ENCODE assay signal across 31 cellular contexts in genomic region chr1:153682730-153683129, GRCh38. TPM values are rescaled to one million over a fixed set of nuclear protein-coding genes. Genes with fewer than 3 reads are reported as not detected.
"Had no signal": no experiment of that assay in that cellular context is flagged by ENCODE, and none has a peak within 500 bp of the region (broad histone marks: within the 10 kb centered on the region; RNA-seq: fewer than 3 reads in every experiment).

No MANE protein-coding gene starts in this region.

- H3K36me3 ChIP-seq: brain microvascular endothelial cell, gastrocnemius medialis had no signal

- ATAC-seq: activated naive CD4-positive, alpha-beta T cell treated with anti-CD3 and anti-CD28 coated beads, Interleukin-2, amount 50 U/mL, for 72 hours; activated T-cell treated with anti-CD3 and anti-CD28 coated beads, Interleukin-2, amount 50 U/mL, for 72 hours; foreskin keratinocyte; gastrocnemius medialis; WTC11 had no signal

- H3K4me3 Mint-ChIP-seq: activated CD4-positive, alpha-beta memory T cell treated with anti-CD3 and anti-CD28 coated beads, Interleukin-2, amount 10 ng/mL, durations not matched to agents 7 days and 5 days; activated CD4-positive, alpha-beta T cell treated with anti-CD3 and anti-CD28 coated beads, Interleukin-2, amount 10 ng/mL, durations not matched to agents 7 days and 5 days; activated naive CD4-positive, alpha-beta T cell treated with anti-CD3 and anti-CD28 coated beads, Interleukin-2, amount 10 ng/mL, durations not matched to agents 7 days and 5 days; activated naive CD8-positive, alpha-beta T cell treated with anti-CD3 and anti-CD28 coated beads, Interleukin-2, amount 10 ng/mL, durations not matched to agents 7 days and 5 days; activated T-cell treated with anti-CD3 and anti-CD28 coated beads, Interleukin-2, amount 50 U/mL, for 24 hours; activated T-cell treated with anti-CD3 and anti-CD28 coated beads, Interleukin-2, amount 50 U/mL, for 72 hours; central memory CD8-positive, alpha-beta T cell; dendritic cell treated with granulocyte-macrophage colony-stimulating factor and Interleukin-4, amounts not matched to agents 40 ng/mL and 50 ng/mL, for 4 days; endodermal cell; WTC11 had no signal

- H3K4me3 ChIP-seq: coronary artery, dorsolateral prefrontal cortex, esophagus muscularis mucosa, gastrocnemius medialis had no signal

- H3K27ac Mint-ChIP-seq: activated CD4-positive, alpha-beta memory T cell treated with anti-CD3 and anti-CD28 coated beads, Interleukin-2, amount 10 ng/mL, durations not matched to agents 7 days and 5 days; activated CD4-positive, alpha-beta T cell treated with anti-CD3 and anti-CD28 coated beads, Interleukin-2, amount 10 ng/mL, durations not matched to agents 7 days and 5 days; activated naive CD4-positive, alpha-beta T cell treated with anti-CD3 and anti-CD28 coated beads, Interleukin-2, amount 10 ng/mL, durations not matched to agents 7 days and 5 days; activated naive CD4-positive, alpha-beta T cell treated with anti-CD3 and anti-CD28 coated beads, Interleukin-2, amount 50 U/mL, for 72 hours; activated naive CD8-positive, alpha-beta T cell treated with anti-CD3 and anti-CD28 coated beads, Interleukin-2, amount 10 ng/mL, durations not matched to agents 7 days and 5 days; activated T-cell treated with anti-CD3 and anti-CD28 coated beads, Interleukin-2, amount 50 U/mL, for 24 hours; activated T-cell treated with anti-CD3 and anti-CD28 coated beads, Interleukin-2, amount 50 U/mL, for 72 hours; dendritic cell treated with granulocyte-macrophage colony-stimulating factor and Interleukin-4, amounts not matched to agents 40 ng/mL and 50 ng/mL, for 4 days; endodermal cell; WTC11 had no signal

- FAIRE-seq: astrocyte, TTC549 had no signal

- H3K27ac ChIP-seq: brain microvascular endothelial cell, coronary artery, dorsolateral prefrontal cortex, esophagus muscularis mucosa, foreskin keratinocyte, gastrocnemius medialis, VCaP had no signal

- H3K36me3 Mint-ChIP-seq: activated naive CD4-positive, alpha-beta T cell treated with anti-CD3 and anti-CD28 coated beads, Interleukin-2, amount 10 ng/mL, durations not matched to agents 7 days and 5 days; activated naive CD4-positive, alpha-beta T cell treated with anti-CD3 and anti-CD28 coated beads, Interleukin-2, amount 50 U/mL, for 72 hours; activated naive CD8-positive, alpha-beta T cell treated with anti-CD3 and anti-CD28 coated beads, Interleukin-2, amount 10 ng/mL, durations not matched to agents 7 days and 5 days had no signal

- H3K9me3 ChIP-seq: esophagus muscularis mucosa, gastrocnemius medialis had no signal

- DNase-seq: activated CD4-positive, alpha-beta memory T cell treated with anti-CD3 and anti-CD28 coated beads, Interleukin-2, amount 10 ng/mL, durations not matched to agents 7 days and 5 days; activated CD4-positive, alpha-beta T cell treated with anti-CD3 and anti-CD28 coated beads for 1 hour; activated CD4-positive, alpha-beta T cell treated with anti-CD3 and anti-CD28 coated beads for 4 hours; activated CD4-positive, alpha-beta T cell treated with anti-CD3 and anti-CD28 coated beads, Interleukin-2, amount 10 ng/mL, durations not matched to agents 7 days and 5 days; activated CD4-positive, alpha-beta T cell treated with anti-CD3 and anti-CD28 coated beads, Interleukin-2, amount 50 U/mL, for 4 hours; activated CD8-positive, alpha-beta memory T cell treated with anti-CD3 and anti-CD28 coated beads, Interleukin-2, amount 50 U/mL, for 48 hours; activated gamma-delta T cell; activated naive CD4-positive, alpha-beta T cell; activated naive CD4-positive, alpha-beta T cell treated with anti-CD3 and anti-CD28 coated beads, Interleukin-2, amount 10 ng/mL, durations not matched to agents 7 days and 5 days; activated naive CD8-positive, alpha-beta T cell treated with anti-CD3 and anti-CD28 coated beads, Interleukin-2, amount 10 ng/mL, durations not matched to agents 7 days and 5 days; activated T-cell treated with anti-CD3 and anti-CD28 coated beads for 4 hours; activated T-cell treated with anti-CD3 and anti-CD28 coated beads, Interleukin-2, amount 50 U/mL, for 24 hours; activated T-cell treated with anti-CD3 and anti-CD28 coated beads, Interleukin-2, amount 50 U/mL, for 72 hours; brain microvascular endothelial cell; dorsolateral prefrontal cortex; effector memory CD4-positive, alpha-beta T cell; endodermal cell; erythroblast; foreskin keratinocyte; gastrocnemius medialis; T-helper 2 cell had no signal

- H3K9me3 Mint-ChIP-seq: activated CD4-positive, alpha-beta memory T cell treated with anti-CD3 and anti-CD28 coated beads, Interleukin-2, amount 10 ng/mL, durations not matched to agents 7 days and 5 days; activated CD4-positive, alpha-beta T cell treated with anti-CD3 and anti-CD28 coated beads, Interleukin-2, amount 10 ng/mL, durations not matched to agents 7 days and 5 days; activated naive CD4-positive, alpha-beta T cell treated with anti-CD3 and anti-CD28 coated beads, Interleukin-2, amount 10 ng/mL, durations not matched to agents 7 days and 5 days; activated naive CD4-positive, alpha-beta T cell treated with anti-CD3 and anti-CD28 coated beads, Interleukin-2, amount 50 U/mL, for 72 hours; activated naive CD8-positive, alpha-beta T cell treated with anti-CD3 and anti-CD28 coated beads, Interleukin-2, amount 10 ng/mL, durations not matched to agents 7 days and 5 days; activated T-cell treated with anti-CD3 and anti-CD28 coated beads, Interleukin-2, amount 50 U/mL, for 24 hours; activated T-cell treated with anti-CD3 and anti-CD28 coated beads, Interleukin-2, amount 50 U/mL, for 72 hours; central memory CD8-positive, alpha-beta T cell; dendritic cell treated with granulocyte-macrophage colony-stimulating factor and Interleukin-4, amounts not matched to agents 40 ng/mL and 50 ng/mL, for 4 days; endodermal cell; WTC11 had no signal

RNA-seq across cellular contexts. Expression of gene NPR1, which starts 4.2 kb away (rescaled TPM):
- total RNA-seq: activated CD4-positive, alpha-beta memory T cell treated with anti-CD3 and anti-CD28 coated beads, Interleukin-2, amount 10 ng/mL, durations not matched to agents 7 days and 5 days; activated CD4-positive, alpha-beta T cell treated with anti-CD3 and anti-CD28 coated beads, Interleukin-2, amount 10 ng/mL, durations not matched to agents 7 days and 5 days; activated naive CD4-positive, alpha-beta T cell treated with anti-CD3 and anti-CD28 coated beads, Interleukin-2, amount 50 U/mL, for 72 hours; activated naive CD8-positive, alpha-beta T cell treated with anti-CD3 and anti-CD28 coated beads, Interleukin-2, amount 10 ng/mL, durations not matched to agents 7 days and 5 days; foreskin keratinocyte; T-helper 1 cell treated with Interleukin-12 subunit alpha and Interleukin-12 subunit beta and Interleukin-4 antibody, amounts not matched to agents 30 ng/mL and 1 ng/mL, for 36 hours had no signal
- polyA plus RNA-seq: foreskin keratinocyte had no signal
